ENCODE assay signal across 1 cellular context in genomic region chr1:155193275-155193990, GRCh38.
TF ChIP-seq lines count a peak whose summit lies in the region.

No MANE protein-coding gene starts in this region.

TF ChIP-seq in GM12878, 131 proteins besides CTCF, POLR2A, EP300 and RAD21 (continues in another document):
- TF ChIP-seq CBFB (IDR thresholded peaks at IDR 0.05; ENCODE audit: low read depth) (no peak), IKZF2 (IDR thresholded peaks at IDR 0.05) (peak in 1 of 2 experiments; percentile 55; a peak in 3 of 4 replicates), RUNX3 (IDR thresholded peaks at IDR 0.05; ENCODE audit: low read length) (peak; percentile 47; the same call in 1 of the 2 replicates), POLR2AphosphoS2 (IDR thresholded peaks at IDR 0.05; ENCODE audit: low read depth, low read length) (no peak), STAT1 (conservative IDR thresholded peaks at IDR 0.05) (no peak; the same call in 1 of the 2 replicates), CHD2 (IDR thresholded peaks at IDR 0.05; ENCODE audit: borderline replicate concordance, low read depth, low read length) (no peak), ETV6 (conservative IDR thresholded peaks at IDR 0.05 in 1 of 2, IDR thresholded peaks at IDR 0.05 in 1 of 2; ENCODE audit: borderline replicate concordance in 1 of 2, low read depth in 1 of 2) (no peak), ZNF622 (IDR thresholded peaks at IDR 0.05) (no peak), ZSCAN29 (IDR thresholded peaks at IDR 0.05) (no peak), MYB (IDR thresholded peaks at IDR 0.05; ENCODE audit: borderline replicate concordance, low read depth, low read length) (no peak), PKNOX1 (IDR thresholded peaks at IDR 0.05) (no peak), SMARCA5 (IDR thresholded peaks at IDR 0.05) (peak; percentile 40; the same call in 1 of the 2 replicates), PAX8 (IDR thresholded peaks at IDR 0.05) (no peak), GATAD2B (conservative IDR thresholded peaks at IDR 0.05; ENCODE audit: low read depth) (peak; percentile 68), ZBTB33 (IDR thresholded peaks at IDR 0.05) (no peak), CHD4 (IDR thresholded peaks at IDR 0.05) (no peak), SPI1 (IDR thresholded peaks at IDR 0.05; ENCODE audit: borderline replicate concordance, insufficient read depth, low read depth, low read length) (no peak), ELK1 (IDR thresholded peaks at IDR 0.05; ENCODE audit: low read depth, low read length) (no peak), ZBTB4 (CRISPR knock-in tag; IDR thresholded peaks at IDR 0.05) (no peak), NFXL1 (IDR thresholded peaks at IDR 0.05; ENCODE audit: borderline replicate concordance) (no peak), USF2 (IDR thresholded peaks at IDR 0.05; ENCODE audit: borderline replicate concordance, low read depth, low read length) (no peak), HDGF (IDR thresholded peaks at IDR 0.05) (peak; percentile 86), TCF7 (IDR thresholded peaks at IDR 0.05; ENCODE audit: borderline replicate concordance) (no peak), HSF1 (IDR thresholded peaks at IDR 0.05; ENCODE audit: low read depth, low read length) (no peak), MEF2B (IDR thresholded peaks at IDR 0.05; ENCODE audit: partially characterized antibody, poor library complexity, severe bottlenecking) (no peak), MEF2A (IDR thresholded peaks at IDR 0.05; ENCODE audit: insufficient read depth, low read depth, low read length) (no peak), EED (IDR thresholded peaks at IDR 0.05; ENCODE audit: low read depth) (peak; percentile 23), CBX3 (IDR thresholded peaks at IDR 0.05; ENCODE audit: borderline replicate concordance, low read depth) (no peak), FOS (IDR thresholded peaks at IDR 0.05; ENCODE audit: borderline replicate concordance, extremely low read depth, insufficient read length) (no peak), E2F8 (IDR thresholded peaks at IDR 0.05; ENCODE audit: low read depth, partially characterized antibody) (no peak), ZNF384 (IDR thresholded peaks at IDR 0.05; ENCODE audit: borderline replicate concordance, low read depth, low read length) (no peak), DPF2 (IDR thresholded peaks at IDR 0.05) (no peak), RCOR1 (conservative IDR thresholded peaks at IDR 0.05; ENCODE audit: low read depth, low read length) (no peak), HCFC1 (IDR thresholded peaks at IDR 0.05; ENCODE audit: low read length) (no peak), NKRF (conservative IDR thresholded peaks at IDR 0.05) (no peak), CREM (IDR thresholded peaks at IDR 0.05; ENCODE audit: low read depth) (no peak), SUZ12 (IDR thresholded peaks at IDR 0.05; ENCODE audit: unreplicated experiment) (no peak), SRF (IDR thresholded peaks at IDR 0.05; ENCODE audit: low read depth in 2 of 2, low read length in 2 of 2) (0 out of 4 replicates have a peak, but pooled peaks of 1 of the 2 experiments have one; percentile 58), CHD1 (IDR thresholded peaks at IDR 0.05; ENCODE audit: low read depth, low read length) (no peak), FOXM1 (IDR thresholded peaks at IDR 0.05; ENCODE audit: low read depth, low read length) (no peak), POLR2AphosphoS5 (IDR thresholded peaks at IDR 0.05; ENCODE audit: low read length) (no peak), YY1 (IDR thresholded peaks at IDR 0.05; ENCODE audit: low read depth, low read length) (no peak), RFX5 (IDR thresholded peaks at IDR 0.05; ENCODE audit: low read depth, low read length) (no peak), ZNF217 (IDR thresholded peaks at IDR 0.05) (0 out of 2 replicates have a peak, but pooled peaks have one; percentile 49), IRF5 (IDR thresholded peaks at IDR 0.05; ENCODE audit: borderline replicate concordance) (no peak), MTA2 (IDR thresholded peaks at IDR 0.05; ENCODE audit: low read depth) (peak; percentile 46; the same call in 1 of the 2 replicates), MAX (IDR thresholded peaks at IDR 0.05; ENCODE audit: low read depth, low read length) (peak; percentile 13; the same call in 1 of the 2 replicates), SIX5 (IDR thresholded peaks at IDR 0.05; ENCODE audit: low read depth, low read length, severe bottlenecking) (no peak), ATF3 (IDR thresholded peaks at IDR 0.05; ENCODE audit: borderline replicate concordance, extremely low read depth, low read depth, low read length) (no peak), BMI1 (IDR thresholded peaks at IDR 0.05; ENCODE audit: borderline replicate concordance) (no peak), LARP7 (IDR thresholded peaks at IDR 0.05) (0 out of 2 replicates have a peak, but pooled peaks have one; percentile 48), BRCA1 (IDR thresholded peaks at IDR 0.05; ENCODE audit: low read depth, low read length) (no peak)
